Comparison of ENCODE assay signal across 8 cellular contexts in the genomic region with DNA sequence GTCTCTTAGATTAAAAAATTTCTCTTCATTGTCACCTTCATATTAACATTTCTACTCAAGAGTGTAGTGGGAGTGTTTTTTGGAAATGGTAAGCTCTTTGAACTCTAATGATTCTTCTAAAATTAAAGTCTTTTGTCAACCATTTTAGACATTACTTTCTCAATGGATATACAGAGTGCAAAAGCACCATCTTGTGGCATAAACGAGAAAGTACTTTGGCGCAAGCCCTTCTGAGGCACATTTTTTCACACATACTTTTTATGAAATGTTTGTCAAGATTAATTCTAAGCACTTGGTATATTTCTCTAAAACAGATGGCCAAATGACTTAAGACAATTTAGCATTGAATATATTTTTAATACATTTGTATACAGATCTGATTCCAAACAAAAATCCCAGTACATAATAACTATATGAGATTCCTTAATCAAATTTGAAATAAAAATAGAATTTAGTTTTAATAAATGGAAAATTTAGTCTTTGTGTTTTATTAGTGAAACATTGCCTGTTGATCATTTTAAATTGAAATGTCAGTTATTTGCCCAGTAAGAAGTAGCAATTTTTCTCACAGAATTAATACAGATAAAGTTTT.
DNase-seq lines count a peak whose midpoint lies in the region; ATAC-seq, FAIRE-seq and TF ChIP-seq lines count a peak whose summit lies in the region.

No MANE protein-coding gene starts in this region.

- 3% methylated on average over 2 of the region's 2 CpGs for WGBS in HepG2 (ENCODE audit: low lambda C conversion rate)

- no peaks in the 10 kb centered on the region for H3K27me3 ChIP-seq in bronchial epithelial cell (ENCODE audit: control insufficient read depth, insufficient read depth, low read length)
- no peaks in the 10 kb centered on the region; a peak in 1 of 5 replicates for H3K27me3 ChIP-seq in HepG2 (ENCODE audit: control insufficient read depth in 1 of 2, insufficient read depth in 2 of 2, low read length in 2 of 2)

- no peak for TF ChIP-seq EP300 in HepG2 (IDR thresholded peaks at IDR 0.05; ENCODE audit: low read depth in 2 of 2, low read length in 2 of 2)
- no peak for TF ChIP-seq EP300 in HepG2 (CRISPR knock-in tag; IDR thresholded peaks at IDR 0.05; ENCODE audit: borderline replicate concordance)

- no peak overlapping the region for H3K4me2 ChIP-seq in HepG2 (ENCODE audit: low read depth, low read length)

- BruUV-seq in HepG2 (replicated peaks; lab: Mats Ljungman, UMichigan): no TSS peak

- no peaks in the 10 kb centered on the region for H3K4me1 ChIP-seq in HepG2 (ENCODE audit: insufficient read depth, low read length)

- CTCF ChIA-PET in HepG2 (lab: Yijun Ruan, JAX; ENCODE audit: low intra/inter-chr PET ratio, low total read pairs): interaction anchor here (0.8 to 1.9 kb wide), 2 partner anchors 1817 to 1825 kb away, joined by 3 to 5 read pairs; no protein-coding TSS in a partner anchor

- TF ChIP-seq RAD21 in HepG2 (CRISPR knock-in tag; IDR thresholded peaks at IDR 0.05): 0 out of 2 replicates have a peak, but pooled peaks have one; percentile 34

- H3K4me3 ChIP-seq in bronchial epithelial cell (ENCODE audit: low read depth, low read length): no peak overlapping the region
- H3K4me3 ChIP-seq in HepG2 (replicated peaks in 1 of 3; ENCODE audit: insufficient read depth in 1 of 3, low read depth in 2 of 3, low read length in 3 of 3): no peak overlapping the region

- intact Hi-C loops in HepG2 (cut with micrococcal nuclease; ENCODE audit: unreplicated experiment): loop anchor here (2.0 to 5.0 kb wide), 6 partner anchors 142 to 1825 kb away; no protein-coding TSS in a partner anchor

- no peak overlapping the region for H3K9ac ChIP-seq in HepG2 (ENCODE audit: insufficient read depth, low read depth, low read length)

- FAIRE-seq in bronchial epithelial cell (lab: Jason Lieb, UNC) (no peak), HepG2 (lab: Jason Lieb, UNC) (peak; percentile 87)

- DNase-seq in NCI-H1417 (lab: John Stamatoyannopoulos, UW) (peak; percentile 0 to 37 (median 11)), NCI-H1417 treated with DMSO at 0.1 percent for 48 hours (lab: John Stamatoyannopoulos, UW) (no peak), NOMO-1 (lab: John Stamatoyannopoulos, UW; ENCODE audit: unreplicated experiment in 2 of 2) (peak; percentile 20 to 61), bronchial epithelial cell (ENCODE audit: low read depth) (peak; percentile 61), HepG2 (ENCODE audit: low spot score) (peak; percentile 46), KG1 (lab: John Stamatoyannopoulos, UW) (no peak)

- no peak for TF ChIP-seq POLR2A in HepG2 (IDR thresholded peaks at IDR 0.05; ENCODE audit: insufficient read depth in 1 of 2, low read depth in 2 of 2, low read length in 2 of 2)

- no peak overlapping the region for H2AFZ ChIP-seq in HepG2 (ENCODE audit: low read length)

- ATAC-seq in GM19452 (IDR thresholded peaks at IDR 0.05; ENCODE audit: unreplicated experiment) (peak; percentile 55), HG03442 (IDR thresholded peaks at IDR 0.05; ENCODE audit: unreplicated experiment) (peak; percentile 61), HepG2 (peak; percentile 70)

- no peaks in the 10 kb centered on the region for H3K9me3 ChIP-seq in HepG2 (ENCODE audit: low read length)

- H3K36me3 ChIP-seq in bronchial epithelial cell (ENCODE audit: control insufficient read depth, insufficient read depth, low read length): no peaks in the 10 kb centered on the region
- H3K36me3 ChIP-seq in HepG2 (replicated peaks in 1 of 2; ENCODE audit: control insufficient read depth in 1 of 2, insufficient read depth in 2 of 2, low read length in 2 of 2): no peaks in the 10 kb centered on the region

- no peaks in the 10 kb centered on the region for H4K20me1 ChIP-seq in HepG2 (ENCODE audit: insufficient read depth, low read length)

- H3K79me2 ChIP-seq in HepG2 (ENCODE audit: insufficient read depth, low read length): no peaks in the 10 kb centered on the region

- POLR2A ChIA-PET in HepG2 (lab: Yijun Ruan, JAX): no interaction called here

- TF ChIP-seq CTCF in bronchial epithelial cell (IDR thresholded peaks at IDR 0.05; ENCODE audit: insufficient read depth, low read length, severe bottlenecking): peak; percentile 53
- TF ChIP-seq CTCF in HepG2 (CRISPR knock-in tag; IDR thresholded peaks at IDR 0.05): peak; percentile 71

- in situ Hi-C loops in HepG2 (cut with HindIII; ENCODE audit: extremely low pct_ligation_motif_present, low pct_unique_long_range_greater_than_20kb): loop anchor here (10.0 to 25.0 kb wide), 2 partner anchors 857 to 1819 kb away; a partner anchor contains a TSS

- no peak overlapping the region for H3K27ac ChIP-seq in HepG2 (ENCODE audit: extremely low read length, insufficient read depth, low read length)

TF ChIP-seq in HepG2, 621 proteins besides CTCF, POLR2A, EP300 and RAD21:
- no peak for TF ChIP-seq ELF1 (CRISPR knock-in tag; IDR thresholded peaks at IDR 0.05)
- no peak for TF ChIP-seq EHMT2 (IDR thresholded peaks at IDR 0.05; ENCODE audit: borderline replicate concordance, low read depth, low read length)
- TF ChIP-seq KDM2A (CRISPR knock-in tag; IDR thresholded peaks at IDR 0.05; ENCODE audit: borderline replicate concordance, low read depth): no peak
- no peak for TF ChIP-seq MTA1 (CRISPR knock-in tag; IDR thresholded peaks at IDR 0.05; ENCODE audit: borderline replicate concordance)
- TF ChIP-seq SMC3 (IDR thresholded peaks at IDR 0.05; ENCODE audit: low read length): peak; percentile 59
- TF ChIP-seq NR2F2 (IDR thresholded peaks at IDR 0.05; ENCODE audit: borderline replicate concordance, low read depth): no peak
- TF ChIP-seq ZNF777 (CRISPR knock-in tag; IDR thresholded peaks at IDR 0.05): no peak
- TF ChIP-seq STAG1 (CRISPR knock-in tag; IDR thresholded peaks at IDR 0.05): peak; percentile 75

Comparison
In these comparisons a context has a peak if more than half of its experiments do, and no peak if none do; other contexts are left out.
1. DNase-seq: peak in NCI-H1417 (3 of 3), NOMO-1 (2 of 2), bronchial epithelial cell (single experiment) and HepG2 (single experiment); none in NCI-H1417 treated with DMSO at 0.1 percent for 48 hours (single experiment) and KG1 (single experiment).
2. Peak in every context shown above with its lines, with median percentiles within 50 percentile points of each other: ATAC-seq.